1 cellular context compared by ENCODE assay signal in the genomic region with DNA sequence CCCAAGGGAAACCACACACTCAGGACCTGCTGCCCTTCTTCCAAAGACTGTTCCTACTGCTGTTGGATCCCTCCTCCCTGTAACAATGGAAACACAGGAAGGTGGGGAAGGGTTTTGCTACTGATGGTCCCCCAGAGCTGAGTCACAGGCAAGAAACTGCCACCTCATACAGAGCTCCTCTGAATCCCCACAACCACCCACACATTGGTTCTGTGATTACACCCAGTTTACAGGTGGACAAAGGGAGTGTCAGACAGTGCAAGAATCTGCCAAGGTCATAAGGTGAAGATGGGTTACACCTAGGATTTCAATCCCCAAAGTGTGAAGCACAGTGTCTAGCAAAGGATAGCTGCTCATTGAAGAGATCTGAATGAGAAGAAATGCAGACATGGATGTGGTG.
TF ChIP-seq lines count a peak whose summit lies in the region.

No MANE protein-coding gene starts in this region.

TF ChIP-seq in GM23338, 12 proteins besides CTCF, POLR2A, EP300 and RAD21 (continued from another document):
- TF ChIP-seq, protein P1, sequence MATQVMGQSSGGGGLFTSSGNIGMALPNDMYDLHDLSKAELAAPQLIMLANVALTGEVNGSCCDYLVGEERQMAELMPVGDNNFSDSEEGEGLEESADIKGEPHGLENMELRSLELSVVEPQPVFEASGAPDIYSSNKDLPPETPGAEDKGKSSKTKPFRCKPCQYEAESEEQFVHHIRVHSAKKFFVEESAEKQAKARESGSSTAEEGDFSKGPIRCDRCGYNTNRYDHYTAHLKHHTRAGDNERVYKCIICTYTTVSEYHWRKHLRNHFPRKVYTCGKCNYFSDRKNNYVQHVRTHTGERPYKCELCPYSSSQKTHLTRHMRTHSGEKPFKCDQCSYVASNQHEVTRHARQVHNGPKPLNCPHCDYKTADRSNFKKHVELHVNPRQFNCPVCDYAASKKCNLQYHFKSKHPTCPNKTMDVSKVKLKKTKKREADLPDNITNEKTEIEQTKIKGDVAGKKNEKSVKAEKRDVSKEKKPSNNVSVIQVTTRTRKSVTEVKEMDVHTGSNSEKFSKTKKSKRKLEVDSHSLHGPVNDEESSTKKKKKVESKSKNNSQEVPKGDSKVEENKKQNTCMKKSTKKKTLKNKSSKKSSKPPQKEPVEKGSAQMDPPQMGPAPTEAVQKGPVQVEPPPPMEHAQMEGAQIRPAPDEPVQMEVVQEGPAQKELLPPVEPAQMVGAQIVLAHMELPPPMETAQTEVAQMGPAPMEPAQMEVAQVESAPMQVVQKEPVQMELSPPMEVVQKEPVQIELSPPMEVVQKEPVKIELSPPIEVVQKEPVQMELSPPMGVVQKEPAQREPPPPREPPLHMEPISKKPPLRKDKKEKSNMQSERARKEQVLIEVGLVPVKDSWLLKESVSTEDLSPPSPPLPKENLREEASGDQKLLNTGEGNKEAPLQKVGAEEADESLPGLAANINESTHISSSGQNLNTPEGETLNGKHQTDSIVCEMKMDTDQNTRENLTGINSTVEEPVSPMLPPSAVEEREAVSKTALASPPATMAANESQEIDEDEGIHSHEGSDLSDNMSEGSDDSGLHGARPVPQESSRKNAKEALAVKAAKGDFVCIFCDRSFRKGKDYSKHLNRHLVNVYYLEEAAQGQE (IDR thresholded peaks at IDR 0.05; ENCODE audit: unreplicated experiment) = no peak
- TF ChIP-seq CREB1 (CRISPR knock-in tag; IDR thresholded peaks at IDR 0.05; ENCODE audit: low read depth) (no peak), JUNB (IDR thresholded peaks at IDR 0.05; ENCODE audit: unreplicated experiment) (no peak), ZNF331 (CRISPR knock-in tag; IDR thresholded peaks at IDR 0.05; ENCODE audit: low read depth) (no peak), STAT1 (IDR thresholded peaks at IDR 0.05; ENCODE audit: unreplicated experiment) (no peak), ZNF114 (CRISPR knock-in tag; IDR thresholded peaks at IDR 0.05) (no peak)
- TF ChIP-seq, protein P2, sequence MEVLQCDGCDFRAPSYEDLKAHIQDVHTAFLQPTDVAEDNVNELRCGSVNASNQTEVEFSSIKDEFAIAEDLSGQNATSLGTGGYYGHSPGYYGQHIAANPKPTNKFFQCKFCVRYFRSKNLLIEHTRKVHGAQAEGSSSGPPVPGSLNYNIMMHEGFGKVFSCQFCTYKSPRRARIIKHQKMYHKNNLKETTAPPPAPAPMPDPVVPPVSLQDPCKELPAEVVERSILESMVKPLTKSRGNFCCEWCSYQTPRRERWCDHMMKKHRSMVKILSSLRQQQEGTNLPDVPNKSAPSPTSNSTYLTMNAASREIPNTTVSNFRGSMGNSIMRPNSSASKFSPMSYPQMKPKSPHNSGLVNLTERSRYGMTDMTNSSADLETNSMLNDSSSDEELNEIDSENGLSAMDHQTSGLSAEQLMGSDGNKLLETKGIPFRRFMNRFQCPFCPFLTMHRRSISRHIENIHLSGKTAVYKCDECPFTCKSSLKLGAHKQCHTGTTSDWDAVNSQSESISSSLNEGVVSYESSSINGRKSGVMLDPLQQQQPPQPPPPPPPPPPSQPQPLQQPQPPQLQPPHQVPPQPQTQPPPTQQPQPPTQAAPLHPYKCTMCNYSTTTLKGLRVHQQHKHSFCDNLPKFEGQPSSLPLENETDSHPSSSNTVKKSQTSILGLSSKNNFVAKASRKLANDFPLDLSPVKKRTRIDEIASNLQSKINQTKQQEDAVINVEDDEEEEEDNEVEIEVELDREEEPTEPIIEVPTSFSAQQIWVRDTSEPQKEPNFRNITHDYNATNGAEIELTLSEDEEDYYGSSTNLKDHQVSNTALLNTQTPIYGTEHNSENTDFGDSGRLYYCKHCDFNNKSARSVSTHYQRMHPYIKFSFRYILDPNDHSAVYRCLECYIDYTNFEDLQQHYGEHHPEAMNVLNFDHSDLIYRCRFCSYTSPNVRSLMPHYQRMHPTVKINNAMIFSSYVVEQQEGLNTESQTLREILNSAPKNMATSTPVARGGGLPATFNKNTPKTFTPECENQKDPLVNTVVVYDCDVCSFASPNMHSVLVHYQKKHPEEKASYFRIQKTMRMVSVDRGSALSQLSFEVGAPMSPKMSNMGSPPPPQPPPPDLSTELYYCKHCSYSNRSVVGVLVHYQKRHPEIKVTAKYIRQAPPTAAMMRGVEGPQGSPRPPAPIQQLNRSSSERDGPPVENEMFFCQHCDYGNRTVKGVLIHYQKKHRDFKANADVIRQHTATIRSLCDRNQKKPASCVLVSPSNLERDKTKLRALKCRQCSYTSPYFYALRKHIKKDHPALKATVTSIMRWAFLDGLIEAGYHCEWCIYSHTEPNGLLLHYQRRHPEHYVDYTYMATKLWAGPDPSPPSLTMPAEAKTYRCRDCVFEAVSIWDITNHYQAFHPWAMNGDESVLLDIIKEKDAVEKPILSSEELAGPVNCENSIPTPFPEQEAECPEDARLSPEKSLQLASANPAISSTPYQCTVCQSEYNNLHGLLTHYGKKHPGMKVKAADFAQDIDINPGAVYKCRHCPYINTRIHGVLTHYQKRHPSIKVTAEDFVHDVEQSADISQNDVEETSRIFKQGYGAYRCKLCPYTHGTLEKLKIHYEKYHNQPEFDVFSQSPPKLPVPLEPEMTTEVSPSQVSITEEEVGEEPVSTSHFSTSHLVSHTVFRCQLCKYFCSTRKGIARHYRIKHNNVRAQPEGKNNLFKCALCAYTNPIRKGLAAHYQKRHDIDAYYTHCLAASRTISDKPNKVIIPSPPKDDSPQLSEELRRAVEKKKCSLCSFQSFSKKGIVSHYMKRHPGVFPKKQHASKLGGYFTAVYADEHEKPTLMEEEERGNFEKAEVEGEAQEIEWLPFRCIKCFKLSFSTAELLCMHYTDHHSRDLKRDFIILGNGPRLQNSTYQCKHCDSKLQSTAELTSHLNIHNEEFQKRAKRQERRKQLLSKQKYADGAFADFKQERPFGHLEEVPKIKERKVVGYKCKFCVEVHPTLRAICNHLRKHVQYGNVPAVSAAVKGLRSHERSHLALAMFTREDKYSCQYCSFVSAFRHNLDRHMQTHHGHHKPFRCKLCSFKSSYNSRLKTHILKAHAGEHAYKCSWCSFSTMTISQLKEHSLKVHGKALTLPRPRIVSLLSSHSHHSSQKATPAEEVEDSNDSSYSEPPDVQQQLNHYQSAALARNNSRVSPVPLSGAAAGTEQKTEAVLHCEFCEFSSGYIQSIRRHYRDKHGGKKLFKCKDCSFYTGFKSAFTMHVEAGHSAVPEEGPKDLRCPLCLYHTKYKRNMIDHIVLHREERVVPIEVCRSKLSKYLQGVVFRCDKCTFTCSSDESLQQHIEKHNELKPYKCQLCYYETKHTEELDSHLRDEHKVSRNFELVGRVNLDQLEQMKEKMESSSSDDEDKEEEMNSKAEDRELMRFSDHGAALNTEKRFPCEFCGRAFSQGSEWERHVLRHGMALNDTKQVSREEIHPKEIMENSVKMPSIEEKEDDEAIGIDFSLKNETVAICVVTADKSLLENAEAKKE (CRISPR knock-in tag; IDR thresholded peaks at IDR 0.05) = no peak
TF ChIP-seq in GM23338: peak in this region for 0.
